Comparison of ENCODE assay signal across 11 cellular contexts in the genomic region with DNA sequence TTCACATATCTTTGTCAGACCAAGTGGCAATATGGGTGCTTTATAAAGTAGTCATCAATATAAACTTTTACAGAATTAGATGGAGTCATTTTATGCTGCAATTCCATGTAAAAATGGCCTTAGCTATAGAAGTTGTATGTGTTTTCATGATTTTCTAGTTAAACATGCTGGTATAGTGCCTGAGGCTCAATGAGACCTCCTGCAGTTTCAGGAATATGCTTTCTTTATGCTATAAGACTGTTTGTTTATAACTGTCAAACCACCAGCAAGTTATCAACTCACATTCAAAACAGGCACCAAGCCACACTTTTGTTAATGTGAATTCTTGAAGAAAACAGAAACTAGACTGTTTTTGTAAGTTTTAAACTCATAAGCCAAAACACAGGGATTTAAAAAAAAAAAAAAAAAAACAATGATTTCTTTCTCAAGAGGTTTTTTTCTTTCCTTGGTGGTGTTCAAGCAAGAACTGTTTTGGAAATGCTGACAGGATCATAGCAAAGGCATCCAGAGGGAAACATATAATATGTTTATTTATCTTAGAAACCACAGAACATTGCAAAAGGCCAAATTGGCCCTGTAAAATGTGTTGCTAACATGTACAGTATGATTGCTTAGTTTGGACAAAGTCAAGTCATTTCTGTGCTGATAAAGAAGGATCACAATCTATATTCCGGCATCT. TPM values are rescaled to one million over a fixed set of nuclear protein-coding genes. Genes with fewer than 3 reads are reported as not detected.
DNase-seq lines count a peak whose midpoint lies in the region; ATAC-seq and TF ChIP-seq lines count a peak whose summit lies in the region.
"Had no signal": no experiment of that assay in that cellular context is flagged by ENCODE, and none has a peak within 500 bp of the region (broad histone marks: within the 10 kb centered on the region; RNA-seq: fewer than 3 reads in every experiment).

No MANE protein-coding gene starts in this region.

- H3K4me1 ChIP-seq in SJSA1 (replicated peaks) (peaks cover 40% of the 10 kb centered on the region), osteoblast (ENCODE audit: insufficient read depth, low read length) (peaks cover 63% of the 10 kb centered on the region)

- H3K36me3 ChIP-seq in SJSA1 = no peaks in the 10 kb centered on the region
- H3K36me3 ChIP-seq in osteoblast (ENCODE audit: insufficient read depth, low read length) = no peaks in the 10 kb centered on the region

- intact Hi-C loops in head of caudate nucleus (cut with DNase I) = no loop called here

- H3K27me3 ChIP-seq in SJSA1 (replicated peaks) = no peaks in the 10 kb centered on the region
- H3K27me3 ChIP-seq in osteoblast (ENCODE audit: insufficient read depth, low read length) = no peaks in the 10 kb centered on the region

- no peak for ATAC-seq in HG02884 (IDR thresholded peaks at IDR 0.05; ENCODE audit: unreplicated experiment)

- no peaks in the 10 kb centered on the region for H4K20me1 ChIP-seq in osteoblast (ENCODE audit: insufficient read depth, low read length)

- DNase-seq in AG10803 (ENCODE audit: low read depth) (peak; percentile 96), SJSA1 (ENCODE audit: low read depth in 1 of 2, low spot score in 2 of 2) (peak; percentile 50 to 92), fibroblast of pulmonary artery (ENCODE audit: low read depth) (peak; percentile 91), osteoblast (ENCODE audit: insufficient read length, low spot score, missing footprints) (no peak), RPMI8226 (no peak), head of caudate nucleus (no peak)
- no peak for DNase-seq in stimulated activated CD4-positive, alpha-beta T cell treated with anti-CD3 and anti-CD28 coated beads, Interleukin-2, amount 100 ng/mL, for 48 hours
- DNase-seq: activated B cell treated with CpG ODN at 0.5 μM for 24 hours; activated T-cell treated with anti-CD3 and anti-CD28 coated beads, Interleukin-2, amount 50 U/mL, for 24 hours; NCI-H146 had no signal

- H3K27ac ChIP-seq in SJSA1 (peak overlapping the region; percentile 77), osteoblast (ENCODE audit: low read depth, low read length) (peak overlapping the region; percentile 91)

- H3K79me2 ChIP-seq in osteoblast (ENCODE audit: insufficient read depth, low read length) = no peaks in the 10 kb centered on the region

- TF ChIP-seq CTCF in AG10803 (conservative IDR thresholded peaks at IDR 0.05; ENCODE audit: low read length) = no peak
- TF ChIP-seq CTCF in fibroblast of pulmonary artery (IDR thresholded peaks at IDR 0.05; ENCODE audit: low read length, missing control alignments) = no peak
- no peak for TF ChIP-seq CTCF in osteoblast (IDR thresholded peaks at IDR 0.05; ENCODE audit: extremely low read depth, low read depth, low read length)

- no peak overlapping the region for H2AFZ ChIP-seq in osteoblast (ENCODE audit: low read length)

- H3K4me2 ChIP-seq in osteoblast (ENCODE audit: insufficient read depth, low read length) = peak overlapping the region; percentile 49

- no peak overlapping the region for H3K4me3 ChIP-seq in AG10803 (ENCODE audit: low read length)
- no peak overlapping the region for H3K4me3 ChIP-seq in SJSA1
- no peak overlapping the region for H3K4me3 ChIP-seq in fibroblast of pulmonary artery (replicated peaks; ENCODE audit: low read depth, low read length)
- H3K4me3 ChIP-seq in osteoblast (ENCODE audit: insufficient read depth, low read length) = no peak overlapping the region

- H3K9me3 ChIP-seq in SJSA1 (replicated peaks) = no peaks in the 10 kb centered on the region
- no peaks in the 10 kb centered on the region for H3K9me3 ChIP-seq in osteoblast (ENCODE audit: low read depth, low read length)

RNA-seq across cellular contexts. Expression of a gene that starts 28.8 kb away (rescaled TPM):
- total RNA-seq in SJSA1 (2014; rRNA removed; shearing (Covaris generic)) = 505 and 812 TPM in 2 replicates
- total RNA-seq in osteoblast = 1,762 and 1,965 TPM in 2 replicates
- total RNA-seq: activated B cell treated with CpG ODN at 0.5 μM for 24 hours had no signal

RNA-seq across cellular contexts. Expression of a gene that starts 42.5 kb away (rescaled TPM):
- 37.2 and 71.4 TPM in 2 replicates for total RNA-seq in SJSA1 (2014; rRNA removed; shearing (Covaris generic))
- total RNA-seq in osteoblast = 1,107 and 1,400 TPM in 2 replicates
- total RNA-seq: activated B cell treated with CpG ODN at 0.5 μM for 24 hours had no signal

Comparison
In these comparisons a context has a peak if more than half of its experiments do, and no peak if none do; other contexts are left out.
1. DNase-seq: peak in AG10803 (single experiment), SJSA1 (2 of 2) and fibroblast of pulmonary artery (single experiment); none in osteoblast (single experiment), RPMI8226 (single experiment), stimulated activated CD4-positive, alpha-beta T cell treated with anti-CD3 and anti-CD28 coated beads, Interleukin-2, amount 100 ng/mL, for 48 hours (0 of 2) and head of caudate nucleus (0 of 42).
2. RNA of a gene that starts 42.5 kb away (total RNA-seq): 1,107 to 1,400 TPM in osteoblast; 37.2 to 71.4 TPM in SJSA1; every median in the first group is over 10 times any median in the second.